11 cellular contexts compared by ENCODE assay signal in genomic region chr9:106697390-106697789, GRCh38.
A peak's percentile ranks its signal among the peaks of the same experiment; 100 is the strongest.
DNase-seq lines count a peak whose midpoint lies in the region; ATAC-seq and TF ChIP-seq lines count a peak whose summit lies in the region.
"Had no signal": no experiment of that assay in that cellular context is flagged by ENCODE, and none has a peak within 500 bp of the region (broad histone marks: within the 10 kb centered on the region; RNA-seq: fewer than 3 reads in every experiment).

No MANE protein-coding gene starts in this region.

- no peak for TF ChIP-seq CTCF in heart left ventricle (IDR thresholded peaks at IDR 0.05)
- TF ChIP-seq CTCF in breast epithelium (IDR thresholded peaks at IDR 0.05), result no peak
- no peak for TF ChIP-seq CTCF in spleen (IDR thresholded peaks at IDR 0.05 in 8 of 11, conservative IDR thresholded peaks at IDR 0.05 in 3 of 11)

- H3K27me3 ChIP-seq in heart left ventricle, result no peaks in the 10 kb centered on the region
- H3K27me3 ChIP-seq in breast epithelium, result no peaks in the 10 kb centered on the region
- H3K27me3 ChIP-seq in muscle layer of duodenum (ENCODE audit: low read depth, low read length), result no peaks in the 10 kb centered on the region
- no peaks in the 10 kb centered on the region for H3K27me3 ChIP-seq in spleen (replicated peaks in 1 of 7)
- H3K27me3 ChIP-seq in MG63, result no peaks in the 10 kb centered on the region
- H3K27me3 ChIP-seq: upper lobe of left lung had no signal

- intact Hi-C loops in heart left ventricle (cut with DNase I) (loop anchor here in 2 of 10 donors (5.0 kb wide), 1 partner anchor 165 kb away; the partner anchor contains the start of gene ZNF462 (in 2 of the 2)), Right ventricle myocardium superior (cut with DNase I) (no loop called here), breast epithelium (cut with DNase I; ENCODE audit: low total_unique reads) (no loop called here), spleen (cut with DNase I; ENCODE audit: low total_unique reads) (no loop called here)

- no peaks in the 10 kb centered on the region for H3K9me3 ChIP-seq in heart left ventricle
- H3K9me3 ChIP-seq in breast epithelium, result no peaks in the 10 kb centered on the region
- H3K9me3 ChIP-seq in muscle layer of duodenum (ENCODE audit: control insufficient read depth in 1 of 2, low read length in 2 of 2), result no peaks in the 10 kb centered on the region
- H3K9me3 ChIP-seq in spleen, result peaks cover 0 to 7% (median 0%) of the 10 kb centered on the region in 8 donors
- H3K9me3 ChIP-seq in MG63, result no peaks in the 10 kb centered on the region
- H3K9me3 ChIP-seq: upper lobe of left lung had no signal

- H3K27ac ChIP-seq in heart left ventricle (peak overlapping the region in 10 of 12 donors; percentile 1 to 73 (median 62)), breast epithelium (no peak overlapping the region), muscle layer of duodenum (ENCODE audit: low read length) (no peak overlapping the region), spleen (peak overlapping the region in 4 of 8 donors; percentile 21 to 43 (median 28))

- peak in 3 of 4 donors; percentile 9 to 34 (median 15) for ATAC-seq in heart left ventricle
- ATAC-seq in Right ventricle myocardium superior (ENCODE audit: poor library complexity), result no peak
- no peak for ATAC-seq in HG03095 (IDR thresholded peaks at IDR 0.05; ENCODE audit: unreplicated experiment)

- 42 to 56% (median 45%) methylated on average over 9 of the region's 9 CpGs for WGBS in heart left ventricle, 4 donors
- WGBS in spleen, 5 donors, result 69 to 86% (median 81%) methylated on average over 9 of the region's 9 CpGs

- DNase-seq in heart left ventricle (no peak), Right ventricle myocardium superior (no peak), breast epithelium (ENCODE audit: low spot score in 2 of 2) (no peak), spleen (no peak), MG63 (no peak), KBM-7 (no peak)
- DNase-seq: activated naive CD8-positive, alpha-beta T cell treated with anti-CD3 and anti-CD28 coated beads, Interleukin-2, amount 10 ng/mL, durations not matched to agents 7 days and 5 days; effector CD4-positive, alpha-beta T cell had no signal

- no peak for TF ChIP-seq POLR2A in heart left ventricle (IDR thresholded peaks at IDR 0.05)
- no peak for TF ChIP-seq POLR2A in breast epithelium (IDR thresholded peaks at IDR 0.05)
- TF ChIP-seq POLR2A in spleen (IDR thresholded peaks at IDR 0.05), result no peak

- H3K36me3 ChIP-seq in heart left ventricle (no peaks in the 10 kb centered on the region), breast epithelium (no peaks in the 10 kb centered on the region), muscle layer of duodenum (ENCODE audit: control insufficient read depth in 1 of 2, insufficient read depth in 2 of 2, low read length in 2 of 2) (no peaks in the 10 kb centered on the region), spleen (no peaks in the 10 kb centered on the region), MG63 (no peaks in the 10 kb centered on the region)
- H3K36me3 ChIP-seq: upper lobe of left lung had no signal

- peak overlapping the region in 8 of 12 donors; percentile 32 to 52 (median 38) for H3K4me3 ChIP-seq in heart left ventricle
- peak overlapping the region; percentile 5 to 62 (median 39) for H3K4me3 ChIP-seq in breast epithelium
- H3K4me3 ChIP-seq in muscle layer of duodenum (ENCODE audit: low read depth in 1 of 2, low read length in 2 of 2), result peak overlapping the region; percentile 35 to 53
- no peak overlapping the region for H3K4me3 ChIP-seq in spleen
- no peak overlapping the region for H3K4me3 ChIP-seq in MG63

- peaks cover 0 to 20% (median 8%) of the 10 kb centered on the region in 12 donors for H3K4me1 ChIP-seq in heart left ventricle
- peaks cover 0 to 10% of the 10 kb centered on the region in 2 donors for H3K4me1 ChIP-seq in breast epithelium
- H3K4me1 ChIP-seq in muscle layer of duodenum (ENCODE audit: control insufficient read depth in 1 of 2, insufficient read depth in 2 of 2, low read length in 2 of 2), result peaks cover 0 to 13% of the 10 kb centered on the region in 2 donors
- H3K4me1 ChIP-seq in spleen, result peaks cover 0 to 9% (median 0%) of the 10 kb centered on the region in 6 donors

- in situ Hi-C loops in KBM-7 (cut with MboI; ENCODE audit: low pct_unique_long_range_greater_than_20kb, low sequenced_read_pairs), result no loop called here

Comparison
In these comparisons a context has a peak if more than half of its experiments do, and no peak if none do; other contexts are left out.
1. ATAC-seq: peak in heart left ventricle (3 of 4); none in Right ventricle myocardium superior (single experiment) and HG03095 (single experiment).
2. H3K27ac ChIP-seq: peak in heart left ventricle (10 of 12); none in breast epithelium (0 of 2) and muscle layer of duodenum (single experiment).
3. H3K4me3 ChIP-seq: peak in heart left ventricle (8 of 12), breast epithelium (3 of 3) and muscle layer of duodenum (2 of 2); none in spleen (0 of 8) and MG63 (single experiment).